ENCODE assay signal across 23 cellular contexts in the genomic region with DNA sequence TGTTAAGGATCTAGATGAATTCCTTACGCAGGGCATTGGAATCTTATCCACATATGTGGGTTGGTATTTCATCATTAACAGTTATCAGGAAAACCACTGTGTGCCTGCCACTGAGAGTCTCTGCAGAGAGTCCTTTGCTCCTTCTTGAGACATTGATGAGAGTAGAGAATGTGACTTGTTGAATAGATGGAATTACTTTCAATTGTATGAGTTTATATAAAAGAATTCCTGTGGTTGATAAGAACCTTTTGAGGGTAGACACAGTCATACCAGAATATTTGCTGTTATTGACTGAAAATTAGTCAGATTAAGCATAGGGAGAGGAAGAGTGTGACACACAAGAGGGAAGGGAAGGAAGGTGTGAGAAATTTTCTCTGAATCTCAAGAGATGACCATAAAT. TPM values are rescaled to one million over a fixed set of nuclear protein-coding genes. Genes with fewer than 3 reads are reported as not detected.
DNase-seq lines count a peak whose midpoint lies in the region; ATAC-seq lines count a peak whose summit lies in the region.
"Had no signal": no experiment of that assay in that cellular context is flagged by ENCODE, and none has a peak within 500 bp of the region (broad histone marks: within the 10 kb centered on the region; RNA-seq: fewer than 3 reads in every experiment).

No MANE protein-coding gene starts in this region.

- H2AFZ ChIP-seq in neuronal stem cell (ENCODE audit: low read length) = no peak overlapping the region

- H3K4me1 ChIP-seq in neuronal stem cell (ENCODE audit: control insufficient read depth in 2 of 2, insufficient read depth in 1 of 2, low read depth in 1 of 2, low read length in 2 of 2) = peaks cover 9 to 10% of the 10 kb centered on the region in 2 donors
- H3K4me1 ChIP-seq: left ventricle myocardium inferior, right atrium auricular region, transverse colon had no signal

- no peaks in the 10 kb centered on the region for H3K9me3 ChIP-seq in neuronal stem cell (replicated peaks in 1 of 2; ENCODE audit: control insufficient read depth in 2 of 2, insufficient read depth in 1 of 2, low read depth in 1 of 2, low read length in 2 of 2)
- H3K9me3 ChIP-seq: left ventricle myocardium inferior, right atrium auricular region, transverse colon had no signal

- no peak overlapping the region for H2AK5ac ChIP-seq in neuronal stem cell (ENCODE audit: low read depth, low read length)

- H3K18ac ChIP-seq in neuronal stem cell (ENCODE audit: low read length) = no peak overlapping the region

- no peak overlapping the region for H3K23ac ChIP-seq in neuronal stem cell (ENCODE audit: low read depth, low read length, poor library complexity)

- no CpG with 5 or more reads among the region's 1 CpG for WGBS in neuronal stem cell (ENCODE audit: extremely low coverage in 2 of 2, insufficient read length in 2 of 2, insufficient replicate concordance in 1 of 2), 2 donors

- no peak overlapping the region for H4K8ac ChIP-seq in neuronal stem cell (ENCODE audit: low read depth, low read length)

- no peak overlapping the region for H4K91ac ChIP-seq in neuronal stem cell (ENCODE audit: low read depth, low read length, poor library complexity)

- no peak overlapping the region for H2BK5ac ChIP-seq in neuronal stem cell (ENCODE audit: low read length)

- H3K4ac ChIP-seq in neuronal stem cell (ENCODE audit: low read length) = no peak overlapping the region

- H3K27me3 ChIP-seq in neuronal stem cell (ENCODE audit: control insufficient read depth in 3 of 3, insufficient read depth in 3 of 3, low read depth in 1 of 3, low read length in 3 of 3) = no peaks in the 10 kb centered on the region
- H3K27me3 ChIP-seq: right atrium auricular region, transverse colon had no signal

- H3K36me3 ChIP-seq in neuronal stem cell (replicated peaks in 1 of 2; ENCODE audit: control insufficient read depth in 2 of 2, insufficient read depth in 2 of 2, low read length in 2 of 2) = peaks cover 0 to 57% of the 10 kb centered on the region in 2 donors
- H3K36me3 ChIP-seq: transverse colon had no signal

- no peak overlapping the region for H2BK120ac ChIP-seq in neuronal stem cell (ENCODE audit: low read depth, low read length)

- H3K4me2 ChIP-seq in neuronal stem cell (ENCODE audit: insufficient read depth, low read length, poor library complexity, severe bottlenecking) = no peak overlapping the region

- DNase-seq in EL = peak; percentile 78
- DNase-seq in RKO (ENCODE audit: low spot score) = peak; percentile 2
- DNase-seq in fibroblast of gingiva (ENCODE audit: low read depth) = peak; percentile 15
- DNase-seq in renal cortical epithelial cell (ENCODE audit: low read depth) = peak; percentile 61
- no peak for DNase-seq in neuronal stem cell (ENCODE audit: low spot score)
- DNase-seq: activated CD8-positive, alpha-beta T cell treated with anti-CD3 and anti-CD28 coated beads for 36 hours; activated effector memory CD4-positive, alpha-beta T cell treated with Interleukin-2 at 50 U/mL for 16 hours; CD4-positive, CD25-positive, alpha-beta regulatory T cell; effector memory CD4-positive, alpha-beta T cell; head of caudate nucleus; Kasumi-1; left ventricle myocardium inferior; NCI-H187; NCI-H526; stimulated activated CD4-positive, alpha-beta T cell treated with anti-CD3 and anti-CD28 coated beads, Interleukin-4, amount 100 ng/mL, for 24 hours; T-helper 9 cell; transverse colon had no signal

- no peak overlapping the region for H3K9ac ChIP-seq in neuronal stem cell (ENCODE audit: low read depth, low read length, poor library complexity)

- no peak overlapping the region for H2BK12ac ChIP-seq in neuronal stem cell (ENCODE audit: low read length)

- H2BK15ac ChIP-seq in neuronal stem cell (ENCODE audit: low read length) = no peak overlapping the region

- H3K4me3 ChIP-seq in neuronal stem cell (ENCODE audit: low read length in 2 of 2) = no peak overlapping the region
- H3K4me3 ChIP-seq: left ventricle myocardium inferior, right atrium auricular region, transverse colon had no signal

- H3K79me1 ChIP-seq in neuronal stem cell (ENCODE audit: low read depth, low read length) = no peaks in the 10 kb centered on the region

- H3K27ac ChIP-seq in neuronal stem cell (replicated peaks; ENCODE audit: low read length) = no peak overlapping the region
- H3K27ac ChIP-seq: left ventricle myocardium inferior, right atrium auricular region, RWPE1, transverse colon had no signal

- H3K14ac ChIP-seq in neuronal stem cell (ENCODE audit: low read length) = no peak overlapping the region

- ATAC-seq in GM18868 (IDR thresholded peaks at IDR 0.05; ENCODE audit: unreplicated experiment) = no peak
- no peak for ATAC-seq in GM21381 (IDR thresholded peaks at IDR 0.05; ENCODE audit: unreplicated experiment)
- ATAC-seq in GM21576 (IDR thresholded peaks at IDR 0.05; ENCODE audit: unreplicated experiment) = no peak
- ATAC-seq: activated CD8-positive, alpha-beta T cell treated with anti-CD3 and anti-CD28 coated beads for 36 hours; natural killer cell treated with Interleukin-12 subunit alpha and Interleukin-12 subunit beta and Interleukin-15 and Interleukin-18, amount 100 ng/mL, for 72 hours had no signal

RNA-seq across cellular contexts. Expression of a gene that starts 30.8 kb away (rescaled TPM):
- total RNA-seq in renal cortical epithelial cell = under 0.01 and 0.80 TPM in 2 replicates
- polyA plus RNA-seq in neuronal stem cell (2013, experiment 1 of 2) = 9.2 TPM
- polyA plus RNA-seq in neuronal stem cell (2013, experiment 2 of 2) = 9.2 TPM
- total RNA-seq: activated CD8-positive, alpha-beta T cell treated with anti-CD3 and anti-CD28 coated beads for 36 hours; CD4-positive, CD25-positive, alpha-beta regulatory T cell had no signal
